Comparison of ENCODE assay signal across 1 cellular context in the genomic region with DNA sequence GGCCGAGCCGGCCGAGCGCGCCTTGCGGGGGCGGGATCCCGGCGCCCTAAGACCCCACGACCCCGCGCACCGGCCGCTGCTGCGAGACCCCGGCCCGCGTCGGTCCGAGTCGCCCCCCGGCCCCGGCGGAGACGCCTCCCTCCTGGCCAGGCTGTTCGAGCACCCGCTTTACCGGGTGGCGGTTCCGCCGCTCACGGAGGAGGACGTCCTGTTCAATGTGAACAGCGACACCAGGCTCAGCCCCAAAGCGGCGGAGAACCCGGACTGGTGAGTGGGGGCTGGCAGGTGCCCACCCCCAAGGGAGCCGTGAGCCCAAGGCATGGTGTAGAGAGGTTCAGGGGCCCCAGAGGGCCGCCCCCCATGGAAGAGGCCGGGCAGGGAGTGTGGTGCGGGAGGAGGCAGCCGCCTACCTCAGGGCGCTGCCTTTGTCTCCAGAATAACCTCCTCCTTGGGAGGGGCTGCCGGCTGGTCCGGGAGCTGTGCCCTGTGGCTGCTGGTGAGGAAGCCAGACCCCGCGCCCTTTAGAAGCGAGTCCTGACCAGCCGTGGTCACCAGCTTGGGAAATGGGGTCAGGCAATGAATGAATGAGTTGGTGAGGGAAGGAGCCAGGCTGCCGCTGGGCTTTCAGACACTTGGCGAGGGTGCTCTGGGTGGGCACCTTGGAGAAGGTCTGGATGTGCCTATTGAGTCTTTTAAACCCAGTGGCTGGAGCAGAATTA.
TF ChIP-seq lines count a peak whose summit lies in the region.

No MANE protein-coding gene starts in this region.

TF ChIP-seq in SK-N-SH, 30 proteins besides CTCF, POLR2A, EP300 and RAD21 (continued from another document):
- TF ChIP-seq, protein P1, sequence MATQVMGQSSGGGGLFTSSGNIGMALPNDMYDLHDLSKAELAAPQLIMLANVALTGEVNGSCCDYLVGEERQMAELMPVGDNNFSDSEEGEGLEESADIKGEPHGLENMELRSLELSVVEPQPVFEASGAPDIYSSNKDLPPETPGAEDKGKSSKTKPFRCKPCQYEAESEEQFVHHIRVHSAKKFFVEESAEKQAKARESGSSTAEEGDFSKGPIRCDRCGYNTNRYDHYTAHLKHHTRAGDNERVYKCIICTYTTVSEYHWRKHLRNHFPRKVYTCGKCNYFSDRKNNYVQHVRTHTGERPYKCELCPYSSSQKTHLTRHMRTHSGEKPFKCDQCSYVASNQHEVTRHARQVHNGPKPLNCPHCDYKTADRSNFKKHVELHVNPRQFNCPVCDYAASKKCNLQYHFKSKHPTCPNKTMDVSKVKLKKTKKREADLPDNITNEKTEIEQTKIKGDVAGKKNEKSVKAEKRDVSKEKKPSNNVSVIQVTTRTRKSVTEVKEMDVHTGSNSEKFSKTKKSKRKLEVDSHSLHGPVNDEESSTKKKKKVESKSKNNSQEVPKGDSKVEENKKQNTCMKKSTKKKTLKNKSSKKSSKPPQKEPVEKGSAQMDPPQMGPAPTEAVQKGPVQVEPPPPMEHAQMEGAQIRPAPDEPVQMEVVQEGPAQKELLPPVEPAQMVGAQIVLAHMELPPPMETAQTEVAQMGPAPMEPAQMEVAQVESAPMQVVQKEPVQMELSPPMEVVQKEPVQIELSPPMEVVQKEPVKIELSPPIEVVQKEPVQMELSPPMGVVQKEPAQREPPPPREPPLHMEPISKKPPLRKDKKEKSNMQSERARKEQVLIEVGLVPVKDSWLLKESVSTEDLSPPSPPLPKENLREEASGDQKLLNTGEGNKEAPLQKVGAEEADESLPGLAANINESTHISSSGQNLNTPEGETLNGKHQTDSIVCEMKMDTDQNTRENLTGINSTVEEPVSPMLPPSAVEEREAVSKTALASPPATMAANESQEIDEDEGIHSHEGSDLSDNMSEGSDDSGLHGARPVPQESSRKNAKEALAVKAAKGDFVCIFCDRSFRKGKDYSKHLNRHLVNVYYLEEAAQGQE (IDR thresholded peaks at IDR 0.05; ENCODE audit: low read depth, low read length), result no peak
- no peak for TF ChIP-seq MEF2A (IDR thresholded peaks at IDR 0.05; ENCODE audit: borderline replicate concordance, low read depth)
- TF ChIP-seq JUND (IDR thresholded peaks at IDR 0.05), result no peak
- TF ChIP-seq MXI1 (IDR thresholded peaks at IDR 0.05; ENCODE audit: low read depth, low read length), result no peak
- no peak for TF ChIP-seq CHD2 (IDR thresholded peaks at IDR 0.05; ENCODE audit: low read length, partially characterized antibody)
- no peak for TF ChIP-seq YY1 (IDR thresholded peaks at IDR 0.05; ENCODE audit: low read depth)
- TF ChIP-seq RCOR1 (IDR thresholded peaks at IDR 0.05; ENCODE audit: low read length), result no peak
- no peak for TF ChIP-seq POLR2AphosphoS5 (IDR thresholded peaks at IDR 0.05; ENCODE audit: low read depth, low read length)
- TF ChIP-seq, protein P2, sequence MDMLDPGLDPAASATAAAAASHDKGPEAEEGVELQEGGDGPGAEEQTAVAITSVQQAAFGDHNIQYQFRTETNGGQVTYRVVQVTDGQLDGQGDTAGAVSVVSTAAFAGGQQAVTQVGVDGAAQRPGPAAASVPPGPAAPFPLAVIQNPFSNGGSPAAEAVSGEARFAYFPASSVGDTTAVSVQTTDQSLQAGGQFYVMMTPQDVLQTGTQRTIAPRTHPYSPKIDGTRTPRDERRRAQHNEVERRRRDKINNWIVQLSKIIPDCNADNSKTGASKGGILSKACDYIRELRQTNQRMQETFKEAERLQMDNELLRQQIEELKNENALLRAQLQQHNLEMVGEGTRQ (IDR thresholded peaks at IDR 0.05; ENCODE audit: borderline replicate concordance, low read depth, low read length), result no peak
- no peak for TF ChIP-seq NRF1 (IDR thresholded peaks at IDR 0.05; ENCODE audit: low read depth, low read length)
- TF ChIP-seq TEAD4 (IDR thresholded peaks at IDR 0.05; ENCODE audit: borderline replicate concordance, insufficient read depth), result no peak
- no peak for TF ChIP-seq FOXM1 (IDR thresholded peaks at IDR 0.05; ENCODE audit: low read depth)
- TF ChIP-seq, protein P3, sequence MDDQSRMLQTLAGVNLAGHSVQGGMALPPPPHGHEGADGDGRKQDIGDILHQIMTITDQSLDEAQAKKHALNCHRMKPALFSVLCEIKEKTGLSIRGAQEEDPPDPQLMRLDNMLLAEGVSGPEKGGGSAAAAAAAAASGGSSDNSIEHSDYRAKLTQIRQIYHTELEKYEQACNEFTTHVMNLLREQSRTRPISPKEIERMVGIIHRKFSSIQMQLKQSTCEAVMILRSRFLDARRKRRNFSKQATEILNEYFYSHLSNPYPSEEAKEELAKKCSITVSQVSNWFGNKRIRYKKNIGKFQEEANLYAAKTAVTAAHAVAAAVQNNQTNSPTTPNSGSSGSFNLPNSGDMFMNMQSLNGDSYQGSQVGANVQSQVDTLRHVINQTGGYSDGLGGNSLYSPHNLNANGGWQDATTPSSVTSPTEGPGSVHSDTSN (IDR thresholded peaks at IDR 0.05), result no peak
TF ChIP-seq in SK-N-SH: peak in this region for 0.
